In genomic region chr19:55579766-55580621, GRCh38 we compare ENCODE assay signal across 8 cellular contexts. TPM values are rescaled to one million over a fixed set of nuclear protein-coding genes. Genes with fewer than 3 reads are reported as not detected.
DNase-seq lines count a peak whose midpoint lies in the region; FAIRE-seq and TF ChIP-seq lines count a peak whose summit lies in the region.
"Had no signal": no experiment of that assay in that cellular context is flagged by ENCODE, and none has a peak within 500 bp of the region (broad histone marks: within the 10 kb centered on the region; RNA-seq: fewer than 3 reads in every experiment).

No MANE protein-coding gene starts in this region.

- H3K9me3 ChIP-seq in HUES6 (ENCODE audit: control insufficient read depth, insufficient read depth, low read depth, low read length) (no peaks in the 10 kb centered on the region), ascending aorta (no peaks in the 10 kb centered on the region), iPS-18a (ENCODE audit: control insufficient read depth, low read depth, low read length) (no peaks in the 10 kb centered on the region), small intestine (ENCODE audit: control insufficient read depth, low read depth) (no peaks in the 10 kb centered on the region)

- H3K36me3 ChIP-seq in HUES6 (ENCODE audit: control insufficient read depth, insufficient read depth, low read length) (peaks cover 16% of the 10 kb centered on the region), ascending aorta (peaks cover 16 to 22% of the 10 kb centered on the region in 2 donors), iPS-18a (ENCODE audit: control insufficient read depth, low read depth, low read length) (peaks cover 8% of the 10 kb centered on the region), small intestine (ENCODE audit: control insufficient read depth in 2 of 2, insufficient read depth in 2 of 2, low read length in 2 of 2) (peaks cover 0 to 10% of the 10 kb centered on the region in 2 donors)

- DNase-seq in ELF-1 (ENCODE audit: low read depth, low spot score) = peak; percentile 21
- no peak for DNase-seq in ascending aorta (ENCODE audit: low spot score in 2 of 2)
- no peak for DNase-seq in small intestine
- no peak for DNase-seq in NK-92 treated with Interleukin-12 subunit alpha and Interleukin-12 subunit beta, amount 100 ng/mL, for 24 hours (lab: John Stamatoyannopoulos, UW)
- DNase-seq in erythroblast (lab: John Stamatoyannopoulos, UW) = no peak

- FAIRE-seq in small intestine (lab: Jason Lieb, UNC) = no peak

- H3K27me3 ChIP-seq in HUES6 (ENCODE audit: control insufficient read depth, insufficient read depth, low read length) = no peaks in the 10 kb centered on the region
- no peaks in the 10 kb centered on the region for H3K27me3 ChIP-seq in ascending aorta
- no peaks in the 10 kb centered on the region for H3K27me3 ChIP-seq in iPS-18a (ENCODE audit: control insufficient read depth, insufficient read depth, low read length)
- H3K27me3 ChIP-seq in small intestine (ENCODE audit: control insufficient read depth in 2 of 2, insufficient read depth in 2 of 2, low read length in 2 of 2) = no peaks in the 10 kb centered on the region

- WGBS in small intestine, 3 donors = 10 to 13% (median 12%) methylated on average over 16 to 20 of the region's 20 CpGs

- intact Hi-C loops in ascending aorta (cut with DNase I) = loop anchor here (1.0 to 10.0 kb wide), 6 partner anchors 19 to 195 kb away; partner anchors contain the start of genes FIZ1, RPL28, TMEM238 and ZNF784

- H3K9ac ChIP-seq in HUES6 (ENCODE audit: low read length) = peak overlapping the region; percentile 79
- peak overlapping the region; percentile 84 for H3K9ac ChIP-seq in iPS-18a (ENCODE audit: low read length)

- H3K27ac ChIP-seq in HUES6 (ENCODE audit: low read depth, low read length) (peak overlapping the region; percentile 88), ascending aorta (peak overlapping the region; percentile 89 to 92), iPS-18a (ENCODE audit: low read length) (no peak overlapping the region), small intestine (ENCODE audit: low read depth in 1 of 2, low read length in 1 of 2) (peak overlapping the region in 1 of 2 donors; percentile 85)

- H3K4me1 ChIP-seq in HUES6 (ENCODE audit: control insufficient read depth, insufficient read depth, low read length) (no peaks in the 10 kb centered on the region), ascending aorta (peaks cover 0 to 6% of the 10 kb centered on the region in 2 donors), iPS-18a (ENCODE audit: control insufficient read depth, low read depth, low read length) (no peaks in the 10 kb centered on the region), small intestine (ENCODE audit: control insufficient read depth in 2 of 2, insufficient read depth in 1 of 2, low read depth in 1 of 2, low read length in 1 of 2) (no peaks in the 10 kb centered on the region)

- TF ChIP-seq POLR2A in erythroblast (IDR thresholded peaks at IDR 0.05; ENCODE audit: low read length) = no peak

- no peak for TF ChIP-seq CTCF in ascending aorta (IDR thresholded peaks at IDR 0.05)

- H3K4me3 ChIP-seq in HUES6 (ENCODE audit: low read depth, low read length) (peak overlapping the region; percentile 90), ascending aorta (peak overlapping the region; percentile 67 to 85), iPS-18a (ENCODE audit: low read length) (peak overlapping the region; percentile 82), small intestine (ENCODE audit: low read depth in 1 of 2, low read length in 2 of 2) (peak overlapping the region; percentile 67 to 83)

RNA-seq across cellular contexts. Expression of gene ZNF579, which starts 0.7 kb away (rescaled TPM):
- 14.2 TPM for total RNA-seq in ascending aorta
- polyA plus RNA-seq in small intestine = 1 to 10 TPM; 2.2 to 4.9 (median 4.8) TPM

RNA-seq across cellular contexts. Expression of gene FIZ1, which starts 19.3 kb away (rescaled TPM):
- 30.5 TPM for total RNA-seq in ascending aorta
- polyA plus RNA-seq in small intestine = 1 to 10 TPM; 7.2 to 7.5 (median 7.3) TPM

RNA-seq across cellular contexts. Expression of gene ZNF524, which starts 20.1 kb away (rescaled TPM):
- total RNA-seq in ascending aorta = 28.6 TPM
- polyA plus RNA-seq in small intestine = 10 to 100 TPM; 40.2 to 63.5 (median 51.2) TPM

RNA-seq across cellular contexts. Expression of gene ZNF865, which starts 25.5 kb away (rescaled TPM):
- total RNA-seq in ascending aorta = 22.0 TPM
- polyA plus RNA-seq in small intestine = 1 to 10 TPM; 4.0 to 6.8 (median 4.3) TPM

RNA-seq across cellular contexts. Expression of gene SBK3, which starts 34.7 kb away (rescaled TPM):
- total RNA-seq in ascending aorta = not detected
- under 1 TPM in 1 of 3 donors, not detected in 2; 0.39 TPM for polyA plus RNA-seq in small intestine
- total RNA-seq: subcutaneous adipose tissue had no signal
